8 cellular contexts compared by ENCODE assay signal in the genomic region with DNA sequence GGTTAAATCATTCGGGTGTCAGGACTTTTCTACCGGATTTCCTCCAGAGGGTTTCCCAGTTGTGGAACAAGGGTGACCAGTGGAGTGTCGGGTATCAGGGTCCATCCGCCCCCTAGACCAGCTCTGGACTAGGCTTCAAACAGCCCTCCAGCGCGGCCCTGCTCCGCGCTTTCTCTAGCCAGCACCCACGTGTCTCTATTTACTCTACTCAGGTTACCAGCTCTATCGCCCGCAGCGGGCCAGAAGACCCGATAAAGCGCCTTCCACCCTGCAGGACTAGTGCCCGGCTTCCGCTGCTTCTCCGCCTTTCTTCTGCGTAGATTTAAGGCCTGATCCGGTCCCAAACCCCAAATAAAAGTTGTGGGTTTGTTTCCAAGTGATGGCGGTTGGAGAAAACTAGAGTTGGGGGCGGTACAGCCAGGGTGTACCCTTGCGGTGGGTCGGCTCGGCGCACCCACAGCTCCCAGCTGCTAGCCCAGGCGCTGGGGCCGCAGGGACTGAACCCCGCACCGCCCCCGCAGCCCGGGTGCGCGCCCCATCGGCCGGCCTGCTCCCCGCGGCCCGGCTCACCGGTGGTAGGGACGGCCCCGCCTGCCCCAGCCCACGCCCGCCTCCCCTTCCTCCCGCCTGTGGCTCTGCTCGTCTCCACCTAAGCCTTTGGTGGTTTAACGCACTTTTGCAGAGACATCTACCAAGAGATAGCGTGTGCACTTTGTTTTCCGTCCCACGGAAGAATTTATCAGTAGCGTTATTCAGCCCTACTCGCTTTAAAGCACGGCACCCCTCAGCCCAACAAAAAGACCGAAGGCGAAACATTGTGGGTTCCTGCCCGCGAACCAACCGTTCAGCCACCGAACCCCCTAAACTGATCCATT. TPM values are rescaled to one million over a fixed set of nuclear protein-coding genes. Genes with fewer than 3 reads are reported as not detected.
DNase-seq lines count a peak whose midpoint lies in the region; ATAC-seq and TF ChIP-seq lines count a peak whose summit lies in the region.

No MANE protein-coding gene starts in this region.

- H3K36me3 ChIP-seq in KMS-11 (ENCODE audit: insufficient read depth) (no peaks in the 10 kb centered on the region), transverse colon (no peaks in the 10 kb centered on the region)

- H4K20me1 ChIP-seq in KMS-11 (ENCODE audit: insufficient read depth): no peaks in the 10 kb centered on the region

- 2 to 20% methylated on average over 1 to 57 of the region's 58 CpGs for WGBS in transverse colon (ENCODE audit: low coverage in 1 of 2), 2 donors

- H3K9me3 ChIP-seq in transverse colon: no peaks in the 10 kb centered on the region

- H3K4me3 ChIP-seq in KMS-11 (IDR thresholded peaks at IDR 0.05; ENCODE audit: insufficient read depth, low read depth, low read length) (no peak overlapping the region), transverse colon (peak overlapping the region in 3 of 4 donors; percentile 34 to 66 (median 44))

- peak overlapping the region; percentile 68 to 72 for H3K27ac Mint-ChIP-seq in natural killer cell treated with Interleukin-12 subunit alpha and Interleukin-12 subunit beta and Interleukin-15 and Interleukin-18, amount 100 ng/mL, for 72 hours

- H3K9ac ChIP-seq in KMS-11: peak overlapping the region; percentile 67; the same call in 1 of the 2 replicates

- H2AFZ ChIP-seq in KMS-11 (ENCODE audit: low read depth): peak overlapping the region; percentile 95

- H3K4me1 ChIP-seq in KMS-11 (ENCODE audit: low read depth, poor library complexity, severe bottlenecking) (peaks cover 25% of the 10 kb centered on the region), transverse colon (peaks cover 3 to 39% (median 28%) of the 10 kb centered on the region in 4 donors)

- peaks cover 33 to 43% of the 10 kb centered on the region in 2 donors for H3K4me1 Mint-ChIP-seq in natural killer cell treated with Interleukin-12 subunit alpha and Interleukin-12 subunit beta and Interleukin-15 and Interleukin-18, amount 100 ng/mL, for 72 hours (ENCODE audit: low read depth in 2 of 2)

- TF ChIP-seq POLR2A in transverse colon (IDR thresholded peaks at IDR 0.05): no peak

- TF ChIP-seq CTCF in KMS-11 (conservative IDR thresholded peaks at IDR 0.05; ENCODE audit: low read depth, low read length) (no peak), transverse colon (IDR thresholded peaks at IDR 0.05) (no peak)

- intact Hi-C loops in transverse colon (cut with DNase I; ENCODE audit: low total_unique reads): no loop called here

- peak overlapping the region; percentile 8; the same call in 1 of the 2 replicates for H3K27ac ChIP-seq in KMS-11
- peak overlapping the region in 1 of 4 donors; percentile 2 for H3K27ac ChIP-seq in transverse colon

- in situ Hi-C loops in transverse colon (cut with MboI; ENCODE audit: low pct_ligation_motif_present in 1 of 4, low pct_unique_long_range_greater_than_20kb in 1 of 4, low sequenced_read_pairs in 3 of 4): no loop called here

- H3K27me3 ChIP-seq in KMS-11 (ENCODE audit: insufficient read depth, low read depth) (peaks cover 12% of the 10 kb centered on the region), transverse colon (peaks cover 94% of the 10 kb centered on the region)

- peak overlapping the region; percentile 96 for H3K4me3 Mint-ChIP-seq in natural killer cell treated with Interleukin-12 subunit alpha and Interleukin-12 subunit beta and Interleukin-15 and Interleukin-18, amount 100 ng/mL, for 72 hours

- peak overlapping the region; percentile 76 for H3K4me2 ChIP-seq in KMS-11

- no peaks in the 10 kb centered on the region for H3K36me3 Mint-ChIP-seq in natural killer cell treated with Interleukin-12 subunit alpha and Interleukin-12 subunit beta and Interleukin-15 and Interleukin-18, amount 100 ng/mL, for 72 hours

- peak; percentile 37 for ATAC-seq in GM18868 (IDR thresholded peaks at IDR 0.05; ENCODE audit: unreplicated experiment)
- peak; percentile 44 for ATAC-seq in activated CD4-positive, CD25-positive, alpha-beta regulatory T cell treated with anti-CD3 and anti-CD28 coated beads, Interleukin-2, amount 50 U/mL, for 24 hours
- peak; percentile 67 to 75 for ATAC-seq in natural killer cell treated with Interleukin-12 subunit alpha and Interleukin-12 subunit beta and Interleukin-15 and Interleukin-18, amount 100 ng/mL, for 72 hours

- TF ChIP-seq EP300 in transverse colon (IDR thresholded peaks at IDR 0.05; ENCODE audit: low read depth): no peak

- H3K9me3 Mint-ChIP-seq in natural killer cell treated with Interleukin-12 subunit alpha and Interleukin-12 subunit beta and Interleukin-15 and Interleukin-18, amount 100 ng/mL, for 72 hours: no peaks in the 10 kb centered on the region

- peak; percentile 49 for DNase-seq in effector CD8-positive, alpha-beta T cell (lab: John Stamatoyannopoulos, UW)
- no peak for DNase-seq in natural killer cell treated with Interleukin-12 subunit alpha and Interleukin-12 subunit beta and Interleukin-15 and Interleukin-18, amount 100 ng/mL, for 72 hours (ENCODE audit: low spot score)
- peak; percentile 21 for DNase-seq in transverse colon
- no peak for DNase-seq in HPDE6-E6E7 (ENCODE audit: extremely low spot score)
- DNase-seq in NCI-H2107 (lab: John Stamatoyannopoulos, UW): no peak

- H3K27me3 Mint-ChIP-seq in natural killer cell treated with Interleukin-12 subunit alpha and Interleukin-12 subunit beta and Interleukin-15 and Interleukin-18, amount 100 ng/mL, for 72 hours: peaks cover 35 to 43% of the 10 kb centered on the region in 2 donors

- peaks cover 19% of the 10 kb centered on the region for H3K79me2 ChIP-seq in KMS-11 (ENCODE audit: insufficient read depth, low read depth)

RNA-seq across cellular contexts. Expression of a gene that starts 2.1 kb away (rescaled TPM):
- total RNA-seq in natural killer cell treated with Interleukin-12 subunit alpha and Interleukin-12 subunit beta and Interleukin-15 and Interleukin-18, amount 100 ng/mL, for 72 hours: 10 to 100 TPM in 1 of 2 donors, 1 to 10 TPM in 1; 8.4 to 22.7 TPM
- 10 to 100 TPM in 1 of 4 donors, 1 to 10 TPM in 3; 1.4 to 29.2 (median 8.7) TPM for total RNA-seq in transverse colon

Comparison
In these comparisons a context has a peak if more than half of its experiments do, and no peak if none do; other contexts are left out.
1. DNase-seq: peak in effector CD8-positive, alpha-beta T cell (single experiment) and transverse colon (single experiment); none in natural killer cell treated with Interleukin-12 subunit alpha and Interleukin-12 subunit beta and Interleukin-15 and Interleukin-18, amount 100 ng/mL, for 72 hours (single experiment), HPDE6-E6E7 (single experiment) and NCI-H2107 (single experiment).
2. Peak in every context shown above with its lines, with median percentiles within 50 percentile points of each other: ATAC-seq.